Comparison of ENCODE assay signal across 2 cellular contexts in the genomic region with DNA sequence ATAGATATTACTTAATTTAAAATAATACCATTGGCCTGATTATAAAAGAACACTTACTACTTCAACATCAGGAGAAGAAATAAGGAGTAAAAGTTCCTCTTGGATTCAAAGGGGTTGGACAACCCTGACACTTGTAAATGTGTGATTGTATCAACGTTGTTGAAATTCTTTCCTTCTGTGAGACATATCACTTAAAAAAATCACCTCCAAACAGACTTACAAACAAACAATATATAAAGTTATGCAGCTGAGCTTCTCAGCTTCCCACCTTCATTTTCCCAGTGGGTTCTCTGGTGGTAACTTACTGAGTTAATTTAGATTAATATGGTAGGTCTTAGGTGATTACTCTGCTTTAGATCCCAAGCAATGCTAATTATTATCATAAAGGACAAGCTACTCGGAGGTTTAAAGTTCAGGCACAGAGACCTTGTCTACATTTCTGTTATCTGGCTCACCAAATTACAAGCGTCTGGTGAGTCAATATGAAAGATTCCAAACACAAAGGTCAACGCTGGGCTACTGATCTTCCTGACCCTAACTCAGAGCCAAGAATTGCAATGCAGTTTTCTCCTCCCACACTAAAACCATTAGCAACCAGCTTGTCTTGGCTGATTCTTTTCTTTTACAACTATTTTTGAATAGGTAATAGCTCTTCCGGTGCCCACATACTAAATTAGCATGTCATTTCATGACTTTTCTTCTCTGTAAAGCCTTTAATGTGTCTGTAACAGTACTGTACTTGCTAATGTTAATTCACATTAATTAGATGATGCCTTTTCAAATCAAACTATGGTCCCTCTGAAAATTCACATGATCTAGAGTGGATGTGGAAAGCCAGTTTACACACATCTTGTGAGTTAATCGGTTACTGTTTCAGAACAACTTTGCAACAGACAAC.
A peak's percentile ranks its signal among the peaks of the same experiment; 100 is the strongest.
TF ChIP-seq lines count a peak whose summit lies in the region.

No MANE protein-coding gene starts in this region.

TF ChIP-seq in K562, 482 proteins besides CTCF, POLR2A, EP300 and RAD21 (continued from another document and continues in another):
- TF ChIP-seq, protein P1, sequence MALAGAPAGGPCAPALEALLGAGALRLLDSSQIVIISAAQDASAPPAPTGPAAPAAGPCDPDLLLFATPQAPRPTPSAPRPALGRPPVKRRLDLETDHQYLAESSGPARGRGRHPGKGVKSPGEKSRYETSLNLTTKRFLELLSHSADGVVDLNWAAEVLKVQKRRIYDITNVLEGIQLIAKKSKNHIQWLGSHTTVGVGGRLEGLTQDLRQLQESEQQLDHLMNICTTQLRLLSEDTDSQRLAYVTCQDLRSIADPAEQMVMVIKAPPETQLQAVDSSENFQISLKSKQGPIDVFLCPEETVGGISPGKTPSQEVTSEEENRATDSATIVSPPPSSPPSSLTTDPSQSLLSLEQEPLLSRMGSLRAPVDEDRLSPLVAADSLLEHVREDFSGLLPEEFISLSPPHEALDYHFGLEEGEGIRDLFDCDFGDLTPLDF (CRISPR knock-in tag; IDR thresholded peaks at IDR 0.05), result no peak
- no peak for TF ChIP-seq ZBTB1 (CRISPR knock-in tag; IDR thresholded peaks at IDR 0.05; ENCODE audit: borderline replicate concordance, low read depth)
- no peak for TF ChIP-seq FOXJ3 (CRISPR knock-in tag; IDR thresholded peaks at IDR 0.05)
- TF ChIP-seq ZNF507 (tag; conservative IDR thresholded peaks at IDR 0.05), result no peak
- TF ChIP-seq, protein P2, sequence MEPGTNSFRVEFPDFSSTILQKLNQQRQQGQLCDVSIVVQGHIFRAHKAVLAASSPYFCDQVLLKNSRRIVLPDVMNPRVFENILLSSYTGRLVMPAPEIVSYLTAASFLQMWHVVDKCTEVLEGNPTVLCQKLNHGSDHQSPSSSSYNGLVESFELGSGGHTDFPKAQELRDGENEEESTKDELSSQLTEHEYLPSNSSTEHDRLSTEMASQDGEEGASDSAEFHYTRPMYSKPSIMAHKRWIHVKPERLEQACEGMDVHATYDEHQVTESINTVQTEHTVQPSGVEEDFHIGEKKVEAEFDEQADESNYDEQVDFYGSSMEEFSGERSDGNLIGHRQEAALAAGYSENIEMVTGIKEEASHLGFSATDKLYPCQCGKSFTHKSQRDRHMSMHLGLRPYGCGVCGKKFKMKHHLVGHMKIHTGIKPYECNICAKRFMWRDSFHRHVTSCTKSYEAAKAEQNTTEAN (CRISPR knock-in tag; IDR thresholded peaks at IDR 0.05), result no peak
- no peak for TF ChIP-seq JUN (IDR thresholded peaks at IDR 0.05; ENCODE audit: borderline replicate concordance, low read depth, low read length)
- no peak for TF ChIP-seq JUN (CRISPR knock-in tag; IDR thresholded peaks at IDR 0.05; ENCODE audit: borderline replicate concordance)
- TF ChIP-seq ZNF586 (CRISPR knock-in tag; conservative IDR thresholded peaks at IDR 0.05), result no peak
- TF ChIP-seq NFE2 (IDR thresholded peaks at IDR 0.05; ENCODE audit: low read depth), result peak; percentile 36; the same call in 1 of the 2 replicates
- no peak for TF ChIP-seq ZNF561 (CRISPR knock-in tag; conservative IDR thresholded peaks at IDR 0.05)
- no peak for TF ChIP-seq MTF1 (CRISPR knock-in tag; IDR thresholded peaks at IDR 0.05; ENCODE audit: borderline replicate concordance)
- TF ChIP-seq ZNF316 (IDR thresholded peaks at IDR 0.05), result no peak
- no peak for TF ChIP-seq PTRF (tag; IDR thresholded peaks at IDR 0.05)
- TF ChIP-seq, protein P3, sequence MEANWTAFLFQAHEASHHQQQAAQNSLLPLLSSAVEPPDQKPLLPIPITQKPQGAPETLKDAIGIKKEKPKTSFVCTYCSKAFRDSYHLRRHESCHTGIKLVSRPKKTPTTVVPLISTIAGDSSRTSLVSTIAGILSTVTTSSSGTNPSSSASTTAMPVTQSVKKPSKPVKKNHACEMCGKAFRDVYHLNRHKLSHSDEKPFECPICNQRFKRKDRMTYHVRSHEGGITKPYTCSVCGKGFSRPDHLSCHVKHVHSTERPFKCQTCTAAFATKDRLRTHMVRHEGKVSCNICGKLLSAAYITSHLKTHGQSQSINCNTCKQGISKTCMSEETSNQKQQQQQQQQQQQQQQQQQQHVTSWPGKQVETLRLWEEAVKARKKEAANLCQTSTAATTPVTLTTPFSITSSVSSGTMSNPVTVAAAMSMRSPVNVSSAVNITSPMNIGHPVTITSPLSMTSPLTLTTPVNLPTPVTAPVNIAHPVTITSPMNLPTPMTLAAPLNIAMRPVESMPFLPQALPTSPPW (CRISPR knock-in tag; IDR thresholded peaks at IDR 0.05), result no peak
- no peak for TF ChIP-seq SIX5 (IDR thresholded peaks at IDR 0.05; ENCODE audit: borderline replicate concordance in 1 of 2, insufficient read depth in 1 of 2, low read depth in 1 of 2, low read length in 2 of 2)
- TF ChIP-seq, protein P4, sequence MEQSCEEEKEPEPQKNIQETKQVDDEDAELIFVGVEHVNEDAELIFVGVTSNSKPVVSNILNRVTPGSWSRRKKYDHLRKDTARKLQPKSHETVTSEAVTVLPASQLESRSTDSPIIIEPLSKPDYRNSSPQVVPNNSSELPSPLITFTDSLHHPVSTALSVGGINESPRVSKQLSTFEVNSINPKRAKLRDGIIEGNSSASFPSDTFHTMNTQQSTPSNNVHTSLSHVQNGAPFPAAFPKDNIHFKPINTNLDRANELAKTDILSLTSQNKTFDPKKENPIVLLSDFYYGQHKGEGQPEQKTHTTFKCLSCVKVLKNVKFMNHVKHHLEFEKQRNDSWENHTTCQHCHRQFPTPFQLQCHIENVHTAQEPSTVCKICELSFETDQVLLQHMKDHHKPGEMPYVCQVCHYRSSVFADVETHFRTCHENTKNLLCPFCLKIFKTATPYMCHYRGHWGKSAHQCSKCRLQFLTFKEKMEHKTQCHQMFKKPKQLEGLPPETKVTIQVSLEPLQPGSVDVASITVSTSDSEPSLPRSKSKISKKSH (CRISPR knock-in tag; IDR thresholded peaks at IDR 0.05), result no peak
- TF ChIP-seq NR3C1 (CRISPR knock-in tag; IDR thresholded peaks at IDR 0.05), result no peak
- no peak for TF ChIP-seq COPS2 (conservative IDR thresholded peaks at IDR 0.05)
- no peak for TF ChIP-seq CSDE1 (IDR thresholded peaks at IDR 0.05)
- TF ChIP-seq, protein P5, sequence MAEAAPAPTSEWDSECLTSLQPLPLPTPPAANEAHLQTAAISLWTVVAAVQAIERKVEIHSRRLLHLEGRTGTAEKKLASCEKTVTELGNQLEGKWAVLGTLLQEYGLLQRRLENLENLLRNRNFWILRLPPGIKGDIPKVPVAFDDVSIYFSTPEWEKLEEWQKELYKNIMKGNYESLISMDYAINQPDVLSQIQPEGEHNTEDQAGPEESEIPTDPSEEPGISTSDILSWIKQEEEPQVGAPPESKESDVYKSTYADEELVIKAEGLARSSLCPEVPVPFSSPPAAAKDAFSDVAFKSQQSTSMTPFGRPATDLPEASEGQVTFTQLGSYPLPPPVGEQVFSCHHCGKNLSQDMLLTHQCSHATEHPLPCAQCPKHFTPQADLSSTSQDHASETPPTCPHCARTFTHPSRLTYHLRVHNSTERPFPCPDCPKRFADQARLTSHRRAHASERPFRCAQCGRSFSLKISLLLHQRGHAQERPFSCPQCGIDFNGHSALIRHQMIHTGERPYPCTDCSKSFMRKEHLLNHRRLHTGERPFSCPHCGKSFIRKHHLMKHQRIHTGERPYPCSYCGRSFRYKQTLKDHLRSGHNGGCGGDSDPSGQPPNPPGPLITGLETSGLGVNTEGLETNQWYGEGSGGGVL (CRISPR knock-in tag; IDR thresholded peaks at IDR 0.05), result no peak

TF ChIP-seq in HepG2, 621 proteins besides CTCF, POLR2A, EP300 and RAD21 (continued from another document and continues in another):
- TF ChIP-seq, protein P6, sequence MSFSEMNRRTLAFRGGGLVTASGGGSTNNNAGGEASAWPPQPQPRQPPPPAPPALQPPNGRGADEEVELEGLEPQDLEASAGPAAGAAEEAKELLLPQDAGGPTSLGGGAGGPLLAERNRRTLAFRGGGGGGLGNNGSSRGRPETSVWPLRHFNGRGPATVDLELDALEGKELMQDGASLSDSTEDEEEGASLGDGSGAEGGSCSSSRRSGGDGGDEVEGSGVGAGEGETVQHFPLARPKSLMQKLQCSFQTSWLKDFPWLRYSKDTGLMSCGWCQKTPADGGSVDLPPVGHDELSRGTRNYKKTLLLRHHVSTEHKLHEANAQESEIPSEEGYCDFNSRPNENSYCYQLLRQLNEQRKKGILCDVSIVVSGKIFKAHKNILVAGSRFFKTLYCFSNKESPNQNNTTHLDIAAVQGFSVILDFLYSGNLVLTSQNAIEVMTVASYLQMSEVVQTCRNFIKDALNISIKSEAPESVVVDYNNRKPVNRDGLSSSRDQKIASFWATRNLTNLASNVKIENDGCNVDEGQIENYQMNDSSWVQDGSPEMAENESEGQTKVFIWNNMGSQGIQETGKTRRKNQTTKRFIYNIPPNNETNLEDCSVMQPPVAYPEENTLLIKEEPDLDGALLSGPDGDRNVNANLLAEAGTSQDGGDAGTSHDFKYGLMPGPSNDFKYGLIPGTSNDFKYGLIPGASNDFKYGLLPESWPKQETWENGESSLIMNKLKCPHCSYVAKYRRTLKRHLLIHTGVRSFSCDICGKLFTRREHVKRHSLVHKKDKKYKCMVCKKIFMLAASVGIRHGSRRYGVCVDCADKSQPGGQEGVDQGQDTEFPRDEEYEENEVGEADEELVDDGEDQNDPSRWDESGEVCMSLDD (CRISPR knock-in tag; IDR thresholded peaks at IDR 0.05; ENCODE audit: borderline replicate concordance), result no peak
- TF ChIP-seq STAG1 (CRISPR knock-in tag; IDR thresholded peaks at IDR 0.05), result peak; percentile 35
- 0 out of 2 replicates have a peak, but pooled peaks have one; percentile 63 for TF ChIP-seq SMAD3 (CRISPR knock-in tag; IDR thresholded peaks at IDR 0.05)
- TF ChIP-seq TARDBP (CRISPR knock-in tag; IDR thresholded peaks at IDR 0.05), result peak; percentile 60; the same call in 1 of the 2 replicates
- TF ChIP-seq, protein P7, sequence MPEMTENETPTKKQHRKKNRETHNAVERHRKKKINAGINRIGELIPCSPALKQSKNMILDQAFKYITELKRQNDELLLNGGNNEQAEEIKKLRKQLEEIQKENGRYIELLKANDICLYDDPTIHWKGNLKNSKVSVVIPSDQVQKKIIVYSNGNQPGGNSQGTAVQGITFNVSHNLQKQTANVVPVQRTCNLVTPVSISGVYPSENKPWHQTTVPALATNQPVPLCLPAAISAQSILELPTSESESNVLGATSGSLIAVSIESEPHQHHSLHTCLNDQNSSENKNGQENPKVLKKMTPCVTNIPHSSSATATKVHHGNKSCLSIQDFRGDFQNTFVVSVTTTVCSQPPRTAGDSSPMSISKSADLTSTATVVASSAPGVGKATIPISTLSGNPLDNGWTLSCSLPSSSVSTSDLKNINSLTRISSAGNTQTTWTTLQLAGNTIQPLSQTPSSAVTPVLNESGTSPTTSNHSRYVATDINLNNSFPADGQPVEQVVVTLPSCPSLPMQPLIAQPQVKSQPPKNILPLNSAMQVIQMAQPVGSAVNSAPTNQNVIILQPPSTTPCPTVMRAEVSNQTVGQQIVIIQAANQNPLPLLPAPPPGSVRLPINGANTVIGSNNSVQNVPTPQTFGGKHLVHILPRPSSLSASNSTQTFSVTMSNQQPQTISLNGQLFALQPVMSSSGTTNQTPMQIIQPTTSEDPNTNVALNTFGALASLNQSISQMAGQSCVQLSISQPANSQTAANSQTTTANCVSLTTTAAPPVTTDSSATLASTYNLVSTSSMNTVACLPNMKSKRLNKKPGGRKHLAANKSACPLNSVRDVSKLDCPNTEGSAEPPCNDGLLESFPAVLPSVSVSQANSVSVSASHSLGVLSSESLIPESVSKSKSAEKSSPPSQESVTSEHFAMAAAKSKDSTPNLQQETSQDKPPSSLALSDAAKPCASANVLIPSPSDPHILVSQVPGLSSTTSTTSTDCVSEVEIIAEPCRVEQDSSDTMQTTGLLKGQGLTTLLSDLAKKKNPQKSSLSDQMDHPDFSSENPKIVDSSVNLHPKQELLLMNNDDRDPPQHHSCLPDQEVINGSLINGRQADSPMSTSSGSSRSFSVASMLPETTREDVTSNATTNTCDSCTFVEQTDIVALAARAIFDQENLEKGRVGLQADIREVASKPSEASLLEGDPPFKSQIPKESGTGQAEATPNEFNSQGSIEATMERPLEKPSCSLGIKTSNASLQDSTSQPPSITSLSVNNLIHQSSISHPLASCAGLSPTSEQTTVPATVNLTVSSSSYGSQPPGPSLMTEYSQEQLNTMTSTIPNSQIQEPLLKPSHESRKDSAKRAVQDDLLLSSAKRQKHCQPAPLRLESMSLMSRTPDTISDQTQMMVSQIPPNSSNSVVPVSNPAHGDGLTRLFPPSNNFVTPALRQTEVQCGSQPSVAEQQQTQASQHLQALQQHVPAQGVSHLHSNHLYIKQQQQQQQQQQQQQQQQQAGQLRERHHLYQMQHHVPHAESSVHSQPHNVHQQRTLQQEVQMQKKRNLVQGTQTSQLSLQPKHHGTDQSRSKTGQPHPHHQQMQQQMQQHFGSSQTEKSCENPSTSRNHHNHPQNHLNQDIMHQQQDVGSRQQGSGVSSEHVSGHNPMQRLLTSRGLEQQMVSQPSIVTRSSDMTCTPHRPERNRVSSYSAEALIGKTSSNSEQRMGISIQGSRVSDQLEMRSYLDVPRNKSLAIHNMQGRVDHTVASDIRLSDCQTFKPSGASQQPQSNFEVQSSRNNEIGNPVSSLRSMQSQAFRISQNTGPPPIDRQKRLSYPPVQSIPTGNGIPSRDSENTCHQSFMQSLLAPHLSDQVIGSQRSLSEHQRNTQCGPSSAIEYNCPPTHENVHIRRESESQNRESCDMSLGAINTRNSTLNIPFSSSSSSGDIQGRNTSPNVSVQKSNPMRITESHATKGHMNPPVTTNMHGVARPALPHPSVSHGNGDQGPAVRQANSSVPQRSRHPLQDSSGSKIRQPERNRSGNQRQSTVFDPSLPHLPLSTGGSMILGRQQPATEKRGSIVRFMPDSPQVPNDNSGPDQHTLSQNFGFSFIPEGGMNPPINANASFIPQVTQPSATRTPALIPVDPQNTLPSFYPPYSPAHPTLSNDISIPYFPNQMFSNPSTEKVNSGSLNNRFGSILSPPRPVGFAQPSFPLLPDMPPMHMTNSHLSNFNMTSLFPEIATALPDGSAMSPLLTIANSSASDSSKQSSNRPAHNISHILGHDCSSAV (CRISPR knock-in tag; IDR thresholded peaks at IDR 0.05; ENCODE audit: borderline replicate concordance), result no peak
- TF ChIP-seq HNRNPK (IDR thresholded peaks at IDR 0.05; ENCODE audit: low read depth, low read length, poor library complexity, severe bottlenecking), result no peak
- TF ChIP-seq MED1 (CRISPR knock-in tag; IDR thresholded peaks at IDR 0.05), result peak; percentile 81
- TF ChIP-seq, protein P8, sequence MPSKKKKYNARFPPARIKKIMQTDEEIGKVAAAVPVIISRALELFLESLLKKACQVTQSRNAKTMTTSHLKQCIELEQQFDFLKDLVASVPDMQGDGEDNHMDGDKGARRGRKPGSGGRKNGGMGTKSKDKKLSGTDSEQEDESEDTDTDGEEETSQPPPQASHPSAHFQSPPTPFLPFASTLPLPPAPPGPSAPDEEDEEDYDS (CRISPR knock-in tag; IDR thresholded peaks at IDR 0.05), result peak; percentile 28; the same call in 1 of the 2 replicates
- TF ChIP-seq JUNB (CRISPR knock-in tag; IDR thresholded peaks at IDR 0.05; ENCODE audit: borderline replicate concordance), result peak; percentile 64; the same call in 1 of the 2 replicates
- peak; percentile 97 for TF ChIP-seq ISL2 (CRISPR knock-in tag; IDR thresholded peaks at IDR 0.05)
- TF ChIP-seq, protein P9, sequence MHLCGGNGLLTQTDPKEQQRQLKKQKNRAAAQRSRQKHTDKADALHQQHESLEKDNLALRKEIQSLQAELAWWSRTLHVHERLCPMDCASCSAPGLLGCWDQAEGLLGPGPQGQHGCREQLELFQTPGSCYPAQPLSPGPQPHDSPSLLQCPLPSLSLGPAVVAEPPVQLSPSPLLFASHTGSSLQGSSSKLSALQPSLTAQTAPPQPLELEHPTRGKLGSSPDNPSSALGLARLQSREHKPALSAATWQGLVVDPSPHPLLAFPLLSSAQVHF (CRISPR knock-in tag; IDR thresholded peaks at IDR 0.05), result no peak
- TF ChIP-seq, protein P10, sequence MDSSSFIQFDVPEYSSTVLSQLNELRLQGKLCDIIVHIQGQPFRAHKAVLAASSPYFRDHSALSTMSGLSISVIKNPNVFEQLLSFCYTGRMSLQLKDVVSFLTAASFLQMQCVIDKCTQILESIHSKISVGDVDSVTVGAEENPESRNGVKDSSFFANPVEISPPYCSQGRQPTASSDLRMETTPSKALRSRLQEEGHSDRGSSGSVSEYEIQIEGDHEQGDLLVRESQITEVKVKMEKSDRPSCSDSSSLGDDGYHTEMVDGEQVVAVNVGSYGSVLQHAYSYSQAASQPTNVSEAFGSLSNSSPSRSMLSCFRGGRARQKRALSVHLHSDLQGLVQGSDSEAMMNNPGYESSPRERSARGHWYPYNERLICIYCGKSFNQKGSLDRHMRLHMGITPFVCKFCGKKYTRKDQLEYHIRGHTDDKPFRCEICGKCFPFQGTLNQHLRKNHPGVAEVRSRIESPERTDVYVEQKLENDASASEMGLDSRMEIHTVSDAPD (CRISPR knock-in tag; IDR thresholded peaks at IDR 0.05), result 0 out of 2 replicates have a peak, but pooled peaks have one; percentile 35
- TF ChIP-seq GATA4 (IDR thresholded peaks at IDR 0.05; ENCODE audit: borderline replicate concordance, low read depth), result peak; percentile 77; the same call in 1 of the 2 replicates
